ENCODE assay signal across 8 cellular contexts in the genomic region with DNA sequence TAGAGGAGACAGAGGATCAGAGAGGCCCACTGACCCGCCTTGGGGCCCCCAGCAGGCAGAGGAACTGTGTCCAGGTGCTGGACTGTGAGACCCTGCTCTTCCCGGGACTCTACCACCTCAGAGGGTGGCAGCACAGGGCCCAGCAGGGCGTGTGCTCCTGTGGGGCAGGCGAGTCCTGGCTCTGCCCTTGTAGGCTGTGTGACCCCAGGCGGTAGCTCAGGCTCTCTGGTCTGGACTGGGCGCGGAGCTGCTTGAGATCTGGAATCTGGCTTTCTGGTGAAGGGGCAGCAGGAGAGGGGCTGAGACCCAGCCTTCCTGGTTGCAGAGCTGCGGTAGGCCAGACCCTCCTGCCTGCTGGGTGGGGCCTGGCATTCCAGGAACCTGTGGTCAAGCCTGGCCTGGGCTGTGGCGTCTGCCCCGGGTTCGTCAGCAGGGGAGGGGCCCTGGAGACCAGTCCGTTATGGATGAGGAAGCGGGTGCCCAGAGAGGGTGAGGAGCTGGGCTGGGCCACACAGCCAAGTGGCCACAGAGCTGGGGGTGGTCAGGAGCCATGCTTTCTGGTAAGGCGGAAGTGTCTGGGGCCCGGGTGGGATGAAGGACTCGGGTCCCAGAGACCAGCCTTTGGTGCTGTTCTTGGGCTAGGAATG. TPM values are rescaled to one million over a fixed set of nuclear protein-coding genes. Genes with fewer than 3 reads are reported as not detected.
DNase-seq lines count a peak whose midpoint lies in the region; ATAC-seq and TF ChIP-seq lines count a peak whose summit lies in the region.

No MANE protein-coding gene starts in this region.

- H3K9me3 ChIP-seq in T-helper 17 cell (ENCODE audit: control insufficient read depth, low read length, poor library complexity, severe bottlenecking) (no peaks in the 10 kb centered on the region), parathyroid adenoma (ENCODE audit: control insufficient read depth, low read length) (no peaks in the 10 kb centered on the region)

- no peak overlapping the region for H3K4me3 ChIP-seq in parathyroid adenoma (ENCODE audit: low read depth, low read length)

- H2AFZ ChIP-seq in parathyroid adenoma, result no peak overlapping the region

- peaks cover 68% of the 10 kb centered on the region for H3K4me1 ChIP-seq in parathyroid adenoma

- H3K4me2 ChIP-seq in parathyroid adenoma (ENCODE audit: low read length), result no peak overlapping the region

- peaks cover 21% of the 10 kb centered on the region for H3K4me1 Mint-ChIP-seq in T-helper 17 cell
- peaks cover 20% of the 10 kb centered on the region for H3K4me1 Mint-ChIP-seq in glutamatergic neuron (ENCODE audit: low read depth, unreplicated experiment)
- peaks cover 3% of the 10 kb centered on the region for H3K4me1 Mint-ChIP-seq in activated naive CD8-positive, alpha-beta T cell treated with anti-CD3 and anti-CD28 coated beads for 36 hours

- no peaks in the 10 kb centered on the region for H3K27me3 Mint-ChIP-seq in T-helper 17 cell
- peaks cover 6% of the 10 kb centered on the region for H3K27me3 Mint-ChIP-seq in glutamatergic neuron (ENCODE audit: unreplicated experiment)
- no peaks in the 10 kb centered on the region for H3K27me3 Mint-ChIP-seq in activated naive CD8-positive, alpha-beta T cell treated with anti-CD3 and anti-CD28 coated beads for 36 hours

- no peak for ATAC-seq in T-helper 17 cell

- no peak overlapping the region for H3K9ac ChIP-seq in parathyroid adenoma

- no peak for DNase-seq in T-helper 17 cell
- DNase-seq in glutamatergic neuron, result no peak
- DNase-seq in SHP77 (lab: John Stamatoyannopoulos, UW), result no peak
- DNase-seq in GDM1 (lab: John Stamatoyannopoulos, UW), result no peak
- no peak for DNase-seq in stimulated activated CD4-positive, alpha-beta T cell treated with anti-CD3 and anti-CD28 coated beads, Interleukin-12 subunit alpha, Interleukin-12 subunit beta, amount 100 ng/mL, for 4 hours
- DNase-seq in activated naive CD8-positive, alpha-beta T cell treated with anti-CD3 and anti-CD28 coated beads for 36 hours, result no peak

- TF ChIP-seq CTCF in C4-2B (conservative IDR thresholded peaks at IDR 0.05) (no peak), glutamatergic neuron (IDR thresholded peaks at IDR 0.05; ENCODE audit: partially characterized antibody, unreplicated experiment) (no peak), parathyroid adenoma (IDR thresholded peaks at IDR 0.05) (no peak)

- H3K36me3 ChIP-seq in parathyroid adenoma (ENCODE audit: control insufficient read depth, insufficient read depth, low read length), result no peaks in the 10 kb centered on the region

- no peaks in the 10 kb centered on the region for H3K27me3 ChIP-seq in parathyroid adenoma (ENCODE audit: control insufficient read depth, insufficient read depth, low read length)

- H3K36me3 Mint-ChIP-seq in T-helper 17 cell (ENCODE audit: low read depth), result peaks cover 5% of the 10 kb centered on the region
- H3K36me3 Mint-ChIP-seq in glutamatergic neuron (ENCODE audit: unreplicated experiment), result no peaks in the 10 kb centered on the region
- H3K36me3 Mint-ChIP-seq in activated naive CD8-positive, alpha-beta T cell treated with anti-CD3 and anti-CD28 coated beads for 36 hours, result no peaks in the 10 kb centered on the region

- H3K9me3 Mint-ChIP-seq in glutamatergic neuron (ENCODE audit: unreplicated experiment), result peaks cover 6% of the 10 kb centered on the region
- H3K9me3 Mint-ChIP-seq in activated naive CD8-positive, alpha-beta T cell treated with anti-CD3 and anti-CD28 coated beads for 36 hours, result no peaks in the 10 kb centered on the region

- H3K27ac Mint-ChIP-seq in T-helper 17 cell (peak overlapping the region; percentile 72), glutamatergic neuron (ENCODE audit: unreplicated experiment) (peak overlapping the region; percentile 55)
- H3K27ac Mint-ChIP-seq in activated naive CD8-positive, alpha-beta T cell treated with anti-CD3 and anti-CD28 coated beads for 36 hours, result no peak overlapping the region

- H3K79me2 ChIP-seq in parathyroid adenoma, result peaks cover 57% of the 10 kb centered on the region

- H3K4me3 Mint-ChIP-seq in T-helper 17 cell, result no peak overlapping the region
- no peak overlapping the region for H3K4me3 Mint-ChIP-seq in glutamatergic neuron (ENCODE audit: unreplicated experiment)
- H3K4me3 Mint-ChIP-seq in activated naive CD8-positive, alpha-beta T cell treated with anti-CD3 and anti-CD28 coated beads for 36 hours, result no peak overlapping the region

- peak overlapping the region; percentile 98 for H3K27ac ChIP-seq in C4-2B
- H3K27ac ChIP-seq in parathyroid adenoma, result peak overlapping the region; percentile 12

RNA-seq across cellular contexts. Expression of a gene that starts 46.5 kb away (rescaled TPM):
- total RNA-seq in T-helper 17 cell, result 10 to 100 TPM in 1 of 2 donors, 1 to 10 TPM in 1; 7.5 to 10.6 TPM
- total RNA-seq in glutamatergic neuron (ENCODE audit: unreplicated experiment), result 20.5 TPM
- total RNA-seq in activated naive CD8-positive, alpha-beta T cell treated with anti-CD3 and anti-CD28 coated beads for 36 hours, result 10 to 100 TPM; 11.0 to 11.4 TPM
